Comparison of ENCODE assay signal across 1 cellular context in genomic region chr15:64216722-64217428, GRCh38.
TF ChIP-seq lines count a peak whose summit lies in the region.

No MANE protein-coding gene starts in this region.

TF ChIP-seq in HepG2, 621 proteins besides CTCF, POLR2A, EP300 and RAD21 (continued from another document and continues in another):
- TF ChIP-seq, protein P1, sequence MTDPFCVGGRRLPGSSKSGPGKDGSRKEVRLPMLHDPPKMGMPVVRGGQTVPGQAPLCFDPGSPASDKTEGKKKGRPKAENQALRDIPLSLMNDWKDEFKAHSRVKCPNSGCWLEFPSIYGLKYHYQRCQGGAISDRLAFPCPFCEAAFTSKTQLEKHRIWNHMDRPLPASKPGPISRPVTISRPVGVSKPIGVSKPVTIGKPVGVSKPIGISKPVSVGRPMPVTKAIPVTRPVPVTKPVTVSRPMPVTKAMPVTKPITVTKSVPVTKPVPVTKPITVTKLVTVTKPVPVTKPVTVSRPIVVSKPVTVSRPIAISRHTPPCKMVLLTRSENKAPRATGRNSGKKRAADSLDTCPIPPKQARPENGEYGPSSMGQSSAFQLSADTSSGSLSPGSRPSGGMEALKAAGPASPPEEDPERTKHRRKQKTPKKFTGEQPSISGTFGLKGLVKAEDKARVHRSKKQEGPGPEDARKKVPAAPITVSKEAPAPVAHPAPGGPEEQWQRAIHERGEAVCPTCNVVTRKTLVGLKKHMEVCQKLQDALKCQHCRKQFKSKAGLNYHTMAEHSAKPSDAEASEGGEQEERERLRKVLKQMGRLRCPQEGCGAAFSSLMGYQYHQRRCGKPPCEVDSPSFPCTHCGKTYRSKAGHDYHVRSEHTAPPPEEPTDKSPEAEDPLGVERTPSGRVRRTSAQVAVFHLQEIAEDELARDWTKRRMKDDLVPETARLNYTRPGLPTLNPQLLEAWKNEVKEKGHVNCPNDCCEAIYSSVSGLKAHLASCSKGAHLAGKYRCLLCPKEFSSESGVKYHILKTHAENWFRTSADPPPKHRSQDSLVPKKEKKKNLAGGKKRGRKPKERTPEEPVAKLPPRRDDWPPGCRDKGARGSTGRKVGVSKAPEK (CRISPR knock-in tag; IDR thresholded peaks at IDR 0.05; ENCODE audit: borderline replicate concordance): no peak
- TF ChIP-seq ZNF296 (CRISPR knock-in tag; conservative IDR thresholded peaks at IDR 0.05) (no peak), KDM3A (CRISPR knock-in tag; IDR thresholded peaks at IDR 0.05; ENCODE audit: low read depth) (0 out of 2 replicates have a peak, but pooled peaks have one; percentile 14), ZKSCAN8 (CRISPR knock-in tag; IDR thresholded peaks at IDR 0.05; ENCODE audit: borderline replicate concordance) (peak; percentile 86; the same call in 1 of the 2 replicates), FOXJ3 (CRISPR knock-in tag; IDR thresholded peaks at IDR 0.05; ENCODE audit: borderline replicate concordance) (peak; percentile 83; the same call in 1 of the 2 replicates), ZNF280D (CRISPR knock-in tag; IDR thresholded peaks at IDR 0.05) (peak; percentile 65; the same call in 1 of the 2 replicates), ZNF609 (CRISPR knock-in tag; IDR thresholded peaks at IDR 0.05; ENCODE audit: borderline replicate concordance) (peak; percentile 83; the same call in 1 of the 2 replicates), ZNF691 (CRISPR knock-in tag; IDR thresholded peaks at IDR 0.05; ENCODE audit: borderline replicate concordance, low read depth) (peak; percentile 52; the same call in 1 of the 2 replicates), ZNF282 (IDR thresholded peaks at IDR 0.05; ENCODE audit: partially characterized antibody) (no peak), HIVEP1 (CRISPR knock-in tag; IDR thresholded peaks at IDR 0.05) (no peak), ZNF414 (CRISPR knock-in tag; IDR thresholded peaks at IDR 0.05) (peak; percentile 59; the same call in 1 of the 2 replicates), ZNF317 (CRISPR knock-in tag; IDR thresholded peaks at IDR 0.05) (peak; percentile 51; the same call in 1 of the 2 replicates), GFI1 (CRISPR knock-in tag; IDR thresholded peaks at IDR 0.05; ENCODE audit: borderline replicate concordance) (peak; percentile 23; the same call in 1 of the 2 replicates), CEBPG (CRISPR knock-in tag; IDR thresholded peaks at IDR 0.05) (peak; percentile 78), HOXA3 (CRISPR knock-in tag; IDR thresholded peaks at IDR 0.05) (peak; percentile 60; the same call in 1 of the 2 replicates), CREB1 (IDR thresholded peaks at IDR 0.05) (no peak), CREB1 (CRISPR knock-in tag; IDR thresholded peaks at IDR 0.05) (peak; percentile 70), ZNF350 (CRISPR knock-in tag; IDR thresholded peaks at IDR 0.05; ENCODE audit: borderline replicate concordance, low read depth) (peak; percentile 78; the same call in 1 of the 2 replicates), FOSL1 (CRISPR knock-in tag; IDR thresholded peaks at IDR 0.05; ENCODE audit: borderline replicate concordance) (no peak), SP4 (CRISPR knock-in tag; IDR thresholded peaks at IDR 0.05) (0 out of 2 replicates have a peak, but pooled peaks have one; percentile 17), EEA1 (CRISPR knock-in tag; IDR thresholded peaks at IDR 0.05; ENCODE audit: borderline replicate concordance) (no peak), ZNF430 (CRISPR knock-in tag; IDR thresholded peaks at IDR 0.05) (0 out of 2 replicates have a peak, but pooled peaks have one; percentile 48), ZBTB7B (CRISPR knock-in tag; IDR thresholded peaks at IDR 0.05) (peak; percentile 56; the same call in 1 of the 2 replicates), EZH2 (conservative IDR thresholded peaks at IDR 0.05; ENCODE audit: low read depth, low read length) (no peak), ZNF556 (CRISPR knock-in tag; IDR thresholded peaks at IDR 0.05; ENCODE audit: borderline replicate concordance) (peak; percentile 59; the same call in 1 of the 2 replicates), KAT8 (CRISPR knock-in tag; IDR thresholded peaks at IDR 0.05) (peak; percentile 79)
- TF ChIP-seq, protein P2, sequence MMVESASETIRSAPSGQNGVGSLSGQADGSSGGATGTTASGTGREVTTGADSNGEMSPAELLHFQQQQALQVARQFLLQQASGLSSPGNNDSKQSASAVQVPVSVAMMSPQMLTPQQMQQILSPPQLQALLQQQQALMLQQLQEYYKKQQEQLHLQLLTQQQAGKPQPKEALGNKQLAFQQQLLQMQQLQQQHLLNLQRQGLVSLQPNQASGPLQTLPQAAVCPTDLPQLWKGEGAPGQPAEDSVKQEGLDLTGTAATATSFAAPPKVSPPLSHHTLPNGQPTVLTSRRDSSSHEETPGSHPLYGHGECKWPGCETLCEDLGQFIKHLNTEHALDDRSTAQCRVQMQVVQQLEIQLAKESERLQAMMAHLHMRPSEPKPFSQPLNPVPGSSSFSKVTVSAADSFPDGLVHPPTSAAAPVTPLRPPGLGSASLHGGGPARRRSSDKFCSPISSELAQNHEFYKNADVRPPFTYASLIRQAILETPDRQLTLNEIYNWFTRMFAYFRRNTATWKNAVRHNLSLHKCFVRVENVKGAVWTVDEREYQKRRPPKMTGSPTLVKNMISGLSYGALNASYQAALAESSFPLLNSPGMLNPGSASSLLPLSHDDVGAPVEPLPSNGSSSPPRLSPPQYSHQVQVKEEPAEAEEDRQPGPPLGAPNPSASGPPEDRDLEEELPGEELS (CRISPR knock-in tag; IDR thresholded peaks at IDR 0.05): peak; percentile 90
- TF ChIP-seq, protein P3, sequence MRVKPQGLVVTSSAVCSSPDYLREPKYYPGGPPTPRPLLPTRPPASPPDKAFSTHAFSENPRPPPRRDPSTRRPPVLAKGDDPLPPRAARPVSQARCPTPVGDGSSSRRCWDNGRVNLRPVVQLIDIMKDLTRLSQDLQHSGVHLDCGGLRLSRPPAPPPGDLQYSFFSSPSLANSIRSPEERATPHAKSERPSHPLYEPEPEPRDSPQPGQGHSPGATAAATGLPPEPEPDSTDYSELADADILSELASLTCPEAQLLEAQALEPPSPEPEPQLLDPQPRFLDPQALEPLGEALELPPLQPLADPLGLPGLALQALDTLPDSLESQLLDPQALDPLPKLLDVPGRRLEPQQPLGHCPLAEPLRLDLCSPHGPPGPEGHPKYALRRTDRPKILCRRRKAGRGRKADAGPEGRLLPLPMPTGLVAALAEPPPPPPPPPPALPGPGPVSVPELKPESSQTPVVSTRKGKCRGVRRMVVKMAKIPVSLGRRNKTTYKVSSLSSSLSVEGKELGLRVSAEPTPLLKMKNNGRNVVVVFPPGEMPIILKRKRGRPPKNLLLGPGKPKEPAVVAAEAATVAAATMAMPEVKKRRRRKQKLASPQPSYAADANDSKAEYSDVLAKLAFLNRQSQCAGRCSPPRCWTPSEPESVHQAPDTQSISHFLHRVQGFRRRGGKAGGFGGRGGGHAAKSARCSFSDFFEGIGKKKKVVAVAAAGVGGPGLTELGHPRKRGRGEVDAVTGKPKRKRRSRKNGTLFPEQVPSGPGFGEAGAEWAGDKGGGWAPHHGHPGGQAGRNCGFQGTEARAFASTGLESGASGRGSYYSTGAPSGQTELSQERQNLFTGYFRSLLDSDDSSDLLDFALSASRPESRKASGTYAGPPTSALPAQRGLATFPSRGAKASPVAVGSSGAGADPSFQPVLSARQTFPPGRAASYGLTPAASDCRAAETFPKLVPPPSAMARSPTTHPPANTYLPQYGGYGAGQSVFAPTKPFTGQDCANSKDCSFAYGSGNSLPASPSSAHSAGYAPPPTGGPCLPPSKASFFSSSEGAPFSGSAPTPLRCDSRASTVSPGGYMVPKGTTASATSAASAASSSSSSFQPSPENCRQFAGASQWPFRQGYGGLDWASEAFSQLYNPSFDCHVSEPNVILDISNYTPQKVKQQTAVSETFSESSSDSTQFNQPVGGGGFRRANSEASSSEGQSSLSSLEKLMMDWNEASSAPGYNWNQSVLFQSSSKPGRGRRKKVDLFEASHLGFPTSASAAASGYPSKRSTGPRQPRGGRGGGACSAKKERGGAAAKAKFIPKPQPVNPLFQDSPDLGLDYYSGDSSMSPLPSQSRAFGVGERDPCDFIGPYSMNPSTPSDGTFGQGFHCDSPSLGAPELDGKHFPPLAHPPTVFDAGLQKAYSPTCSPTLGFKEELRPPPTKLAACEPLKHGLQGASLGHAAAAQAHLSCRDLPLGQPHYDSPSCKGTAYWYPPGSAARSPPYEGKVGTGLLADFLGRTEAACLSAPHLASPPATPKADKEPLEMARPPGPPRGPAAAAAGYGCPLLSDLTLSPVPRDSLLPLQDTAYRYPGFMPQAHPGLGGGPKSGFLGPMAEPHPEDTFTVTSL (CRISPR knock-in tag; IDR thresholded peaks at IDR 0.05; ENCODE audit: borderline replicate concordance): peak; percentile 97; the same call in 1 of the 2 replicates
- TF ChIP-seq, protein P4, sequence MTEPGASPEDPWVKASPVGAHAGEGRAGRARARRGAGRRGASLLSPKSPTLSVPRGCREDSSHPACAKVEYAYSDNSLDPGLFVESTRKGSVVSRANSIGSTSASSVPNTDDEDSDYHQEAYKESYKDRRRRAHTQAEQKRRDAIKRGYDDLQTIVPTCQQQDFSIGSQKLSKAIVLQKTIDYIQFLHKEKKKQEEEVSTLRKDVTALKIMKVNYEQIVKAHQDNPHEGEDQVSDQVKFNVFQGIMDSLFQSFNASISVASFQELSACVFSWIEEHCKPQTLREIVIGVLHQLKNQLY (CRISPR knock-in tag; IDR thresholded peaks at IDR 0.05): peak; percentile 73
- TF ChIP-seq, protein P5, sequence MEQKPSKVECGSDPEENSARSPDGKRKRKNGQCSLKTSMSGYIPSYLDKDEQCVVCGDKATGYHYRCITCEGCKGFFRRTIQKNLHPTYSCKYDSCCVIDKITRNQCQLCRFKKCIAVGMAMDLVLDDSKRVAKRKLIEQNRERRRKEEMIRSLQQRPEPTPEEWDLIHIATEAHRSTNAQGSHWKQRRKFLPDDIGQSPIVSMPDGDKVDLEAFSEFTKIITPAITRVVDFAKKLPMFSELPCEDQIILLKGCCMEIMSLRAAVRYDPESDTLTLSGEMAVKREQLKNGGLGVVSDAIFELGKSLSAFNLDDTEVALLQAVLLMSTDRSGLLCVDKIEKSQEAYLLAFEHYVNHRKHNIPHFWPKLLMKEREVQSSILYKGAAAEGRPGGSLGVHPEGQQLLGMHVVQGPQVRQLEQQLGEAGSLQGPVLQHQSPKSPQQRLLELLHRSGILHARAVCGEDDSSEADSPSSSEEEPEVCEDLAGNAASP (CRISPR knock-in tag; IDR thresholded peaks at IDR 0.05; ENCODE audit: borderline replicate concordance): peak; percentile 75
